Comparison of ENCODE assay signal across 28 cellular contexts in genomic region chr4:51820443-51820842, GRCh38.
"Had no signal": no experiment of that assay in that cellular context is flagged by ENCODE, and none has a peak within 500 bp of the region (broad histone marks: within the 10 kb centered on the region; RNA-seq: fewer than 3 reads in every experiment).

No MANE protein-coding gene starts in this region.

- H3K36me3 ChIP-seq: colonic mucosa, esophagus muscularis mucosa, esophagus squamous epithelium, gastrocnemius medialis, gastroesophageal sphincter, heart left ventricle, heart right ventricle had no signal

- H3K27ac ChIP-seq: colonic mucosa, coronary artery, dorsolateral prefrontal cortex, epithelial cell of prostate, esophagus muscularis mucosa, esophagus squamous epithelium, foreskin keratinocyte, gastrocnemius medialis, gastroesophageal sphincter, heart left ventricle, heart right ventricle had no signal

- H3K27me3 ChIP-seq: colonic mucosa, esophagus muscularis mucosa, esophagus squamous epithelium, foreskin keratinocyte, gastrocnemius medialis, gastroesophageal sphincter, heart right ventricle had no signal

- FAIRE-seq: colon, endometrium, endothelial cell of umbilical vein, frontal cortex had no signal

- H3K9me3 ChIP-seq: colonic mucosa had no signal

- DNase-seq: colonic mucosa; cortex of kidney; dermis blood vessel endothelial cell; dorsolateral prefrontal cortex; effector CD4-positive, alpha-beta T cell; effector CD8-positive, alpha-beta T cell; effector memory CD4-positive, alpha-beta T cell; effector memory CD8-positive, alpha-beta T cell; endodermal cell; erythroblast; esophagus squamous epithelium; foreskin fibroblast; foreskin keratinocyte; foreskin melanocyte; gastrocnemius medialis; glutamatergic neuron; head of caudate nucleus; heart left ventricle; heart right ventricle had no signal

- H3K4me1 ChIP-seq: colonic mucosa, esophagus muscularis mucosa, esophagus squamous epithelium, foreskin keratinocyte, gastrocnemius medialis, gastroesophageal sphincter, heart left ventricle, heart right ventricle had no signal

- H3K4me3 ChIP-seq: colonic mucosa, coronary artery, dorsolateral prefrontal cortex, esophagus muscularis mucosa, esophagus squamous epithelium, gastrocnemius medialis, gastroesophageal sphincter, heart left ventricle, heart right ventricle had no signal

- ATAC-seq: effector memory CD8-positive, alpha-beta T cell; esophagus mucosa; foreskin keratinocyte; gastrocnemius medialis; gastroesophageal sphincter; heart left ventricle; heart right ventricle had no signal
